ENCODE assay signal across 2 cellular contexts in genomic region chr15:41207687-41208448, GRCh38.
TF ChIP-seq lines count a peak whose summit lies in the region.

No MANE protein-coding gene starts in this region.

TF ChIP-seq in SK-N-SH treated with all-trans-retinoic acid at 6 μM for 48 hours, 23 proteins besides CTCF, POLR2A, EP300 and RAD21 (continued from another document):
- TF ChIP-seq POU6F1 (CRISPR knock-in tag; IDR thresholded peaks at IDR 0.05; ENCODE audit: borderline replicate concordance, low read depth) (no peak), CSDC2 (CRISPR knock-in tag; IDR thresholded peaks at IDR 0.05) (no peak), ZC3H10 (CRISPR knock-in tag; IDR thresholded peaks at IDR 0.05) (no peak), TCF4 (CRISPR knock-in tag; IDR thresholded peaks at IDR 0.05; ENCODE audit: borderline replicate concordance) (no peak), ZFP3 (CRISPR knock-in tag; IDR thresholded peaks at IDR 0.05) (no peak), PPARA (CRISPR knock-in tag; IDR thresholded peaks at IDR 0.05; ENCODE audit: borderline replicate concordance) (no peak), RARB (CRISPR knock-in tag; IDR thresholded peaks at IDR 0.05) (no peak), ESRRG (CRISPR knock-in tag; IDR thresholded peaks at IDR 0.05) (no peak), ISL1 (CRISPR knock-in tag; IDR thresholded peaks at IDR 0.05) (no peak)

TF ChIP-seq in SK-N-SH, 30 proteins besides CTCF, POLR2A, EP300 and RAD21 (continued from another document):
- TF ChIP-seq REST (IDR thresholded peaks at IDR 0.05; ENCODE audit: low read depth, low read length): no peak
- TF ChIP-seq TEAD4 (IDR thresholded peaks at IDR 0.05; ENCODE audit: borderline replicate concordance, insufficient read depth): no peak
- no peak for TF ChIP-seq CHD2 (IDR thresholded peaks at IDR 0.05; ENCODE audit: low read length, partially characterized antibody)
- TF ChIP-seq RFX5 (IDR thresholded peaks at IDR 0.05; ENCODE audit: low read length): no peak
- TF ChIP-seq YY1 (IDR thresholded peaks at IDR 0.05; ENCODE audit: low read depth): no peak
TF ChIP-seq in SK-N-SH: peak in this region for 0.
